ENCODE assay signal across 8 cellular contexts in the genomic region with DNA sequence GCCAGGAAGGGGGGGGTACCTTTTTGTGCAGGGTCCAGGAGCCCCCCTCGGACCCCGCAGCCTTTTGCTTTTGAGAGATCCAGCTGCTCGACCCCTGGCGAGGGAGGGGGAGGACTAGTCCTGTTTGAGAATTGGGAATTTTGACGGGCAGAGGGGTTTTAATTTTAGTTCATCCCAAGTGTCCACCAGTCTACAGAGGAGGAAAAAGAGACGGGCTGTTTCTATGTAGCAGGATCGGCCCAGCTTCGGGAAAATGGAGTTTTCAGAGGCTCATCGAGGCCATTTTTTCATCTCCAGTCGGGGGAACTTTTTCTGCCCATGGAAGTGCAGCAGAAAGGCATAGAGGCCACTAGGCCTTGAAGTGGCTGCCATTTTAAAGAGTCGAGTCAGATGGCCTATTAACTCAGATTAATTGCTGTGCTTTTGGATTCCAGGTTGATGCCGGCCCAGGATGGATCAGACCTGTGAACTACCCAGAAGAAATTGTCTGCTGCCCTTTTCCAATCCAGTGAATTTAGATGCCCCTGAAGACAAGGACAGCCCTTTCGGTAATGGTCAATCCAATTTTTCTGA. TPM values are rescaled to one million over a fixed set of nuclear protein-coding genes. Genes with fewer than 3 reads are reported as not detected.
DNase-seq lines count a peak whose midpoint lies in the region; ATAC-seq and TF ChIP-seq lines count a peak whose summit lies in the region.

No MANE protein-coding gene starts in this region.

- TF ChIP-seq POLR2A in heart left ventricle (IDR thresholded peaks at IDR 0.05) (no peak), tibial nerve (IDR thresholded peaks at IDR 0.05) (no peak)

- TF ChIP-seq CTCF in heart left ventricle (IDR thresholded peaks at IDR 0.05), result peak in 1 of 12 donors; percentile 1
- no peak for TF ChIP-seq CTCF in left lung (IDR thresholded peaks at IDR 0.05)
- no peak for TF ChIP-seq CTCF in tibial nerve (IDR thresholded peaks at IDR 0.05)

- DNase-seq in heart left ventricle (no peak), left ventricle myocardium superior (no peak), left lung (no peak), tibial nerve (ENCODE audit: low spot score in 2 of 2) (no peak), NCI-H226 (no peak), T-helper 9 cell (no peak)
- DNase-seq in activated naive CD4-positive, alpha-beta T cell treated with anti-CD3 and anti-CD28 coated beads, Interleukin-2, amount 50 U/mL, for 72 hours (ENCODE audit: low spot score in 2 of 2), result no peak
- no peak for DNase-seq in activated CD4-positive, alpha-beta T cell treated with anti-CD3 and anti-CD28 coated beads for 1 hour

- ATAC-seq in heart left ventricle (no peak), left ventricle myocardium superior (no peak), left lung (no peak)
- ATAC-seq in activated naive CD4-positive, alpha-beta T cell treated with anti-CD3 and anti-CD28 coated beads, Interleukin-2, amount 50 U/mL, for 72 hours, result no peak

- H3K36me3 ChIP-seq in heart left ventricle (peaks cover 0 to 48% (median 39%) of the 10 kb centered on the region in 9 donors), left lung (peaks cover 0 to 34% of the 10 kb centered on the region in 2 donors), tibial nerve (peaks cover 0 to 29% (median 4%) of the 10 kb centered on the region in 3 donors)

- peaks cover 4 to 60% (median 48%) of the 10 kb centered on the region in 12 donors for H3K4me1 ChIP-seq in heart left ventricle
- H3K4me1 ChIP-seq in left lung, result peaks cover 37 to 60% of the 10 kb centered on the region in 2 donors
- peaks cover 8 to 56% (median 40%) of the 10 kb centered on the region in 4 donors for H3K4me1 ChIP-seq in tibial nerve

- no peaks in the 10 kb centered on the region for H3K9me3 Mint-ChIP-seq in activated naive CD4-positive, alpha-beta T cell treated with anti-CD3 and anti-CD28 coated beads, Interleukin-2, amount 50 U/mL, for 72 hours

- H3K27ac Mint-ChIP-seq in activated naive CD4-positive, alpha-beta T cell treated with anti-CD3 and anti-CD28 coated beads, Interleukin-2, amount 50 U/mL, for 72 hours, result peak overlapping the region; percentile 89 to 97

- H3K27me3 ChIP-seq in heart left ventricle, result no peaks in the 10 kb centered on the region
- H3K27me3 ChIP-seq in left lung, result no peaks in the 10 kb centered on the region
- no peaks in the 10 kb centered on the region for H3K27me3 ChIP-seq in tibial nerve

- H3K27ac ChIP-seq in heart left ventricle, result peak overlapping the region; percentile 83 to 98 (median 94)
- peak overlapping the region; percentile 89 for H3K27ac ChIP-seq in left lung
- H3K27ac ChIP-seq in tibial nerve, result peak overlapping the region; percentile 88 to 97 (median 92)

- no peak for TF ChIP-seq EP300 in tibial nerve (IDR thresholded peaks at IDR 0.05)

- intact Hi-C loops in heart left ventricle (cut with DNase I), result loop anchor here in 1 of 10 donors (5.0 kb wide), 1 partner anchor 168 kb away; the partner anchor contains the start of genes PRELID1 and RAB24
- intact Hi-C loops in left ventricle myocardium superior (cut with micrococcal nuclease), result no loop called here
- intact Hi-C loops in left lung (cut with DNase I), result no loop called here

- H3K4me3 ChIP-seq in heart left ventricle (peak overlapping the region; percentile 59 to 88 (median 76)), left lung (peak overlapping the region; percentile 70 to 76), tibial nerve (peak overlapping the region; percentile 65 to 88 (median 69))

- H3K9me3 ChIP-seq in heart left ventricle (no peaks in the 10 kb centered on the region), left lung (no peaks in the 10 kb centered on the region), tibial nerve (no peaks in the 10 kb centered on the region)

- 12 to 19% (median 13%) methylated on average over 9 to 13 of the region's 13 CpGs for WGBS in heart left ventricle, 4 donors
- WGBS in tibial nerve, 2 donors, result 13 to 14% methylated on average over 13 of the region's 13 CpGs

- H3K36me3 Mint-ChIP-seq in activated naive CD4-positive, alpha-beta T cell treated with anti-CD3 and anti-CD28 coated beads, Interleukin-2, amount 50 U/mL, for 72 hours, result peaks cover 15 to 28% of the 10 kb centered on the region in 2 donors

RNA-seq across cellular contexts. Expression of gene NSD1, which starts 1.2 kb away (rescaled TPM):
- 10 to 100 TPM; 25.8 to 64.6 (median 47.8) TPM for total RNA-seq in heart left ventricle
- polyA plus RNA-seq in heart left ventricle, result 10 to 100 TPM; 10.9 to 16.1 TPM
- 38.5 TPM for total RNA-seq in left ventricle myocardium superior
- total RNA-seq in activated naive CD4-positive, alpha-beta T cell treated with anti-CD3 and anti-CD28 coated beads, Interleukin-2, amount 50 U/mL, for 72 hours, result 10 to 100 TPM; 62.6 to 80.5 TPM
- total RNA-seq in left lung, result 10 to 100 TPM; 71.2 to 79.7 TPM
- total RNA-seq in tibial nerve, result 10 to 100 TPM; 36.6 to 51.3 (median 40.7) TPM

RNA-seq across cellular contexts. Expression of gene FGFR4, which starts 48.0 kb away (rescaled TPM):
- total RNA-seq in heart left ventricle, result 1 to 10 TPM in 3 of 9 donors, under 1 TPM in 5, not detected in 1; 0.35 to 2.6 (median 0.49) TPM
- polyA plus RNA-seq in heart left ventricle, result under 1 TPM; 0.46 to 0.65 TPM
- total RNA-seq in left ventricle myocardium superior, result 1.4 TPM
- total RNA-seq in activated naive CD4-positive, alpha-beta T cell treated with anti-CD3 and anti-CD28 coated beads, Interleukin-2, amount 50 U/mL, for 72 hours, result 1 to 10 TPM in 1 of 2 donors, under 1 TPM in 1; 0.75 to 2.3 TPM
- total RNA-seq in left lung, result 10 to 100 TPM; 14.8 to 99.9 TPM
- total RNA-seq in tibial nerve, result 10 to 100 TPM in 2 of 4 donors, 1 to 10 TPM in 2; 3.3 to 60.8 (median 12.1) TPM
